Comparison of ENCODE assay signal across 20 cellular contexts in the genomic region with DNA sequence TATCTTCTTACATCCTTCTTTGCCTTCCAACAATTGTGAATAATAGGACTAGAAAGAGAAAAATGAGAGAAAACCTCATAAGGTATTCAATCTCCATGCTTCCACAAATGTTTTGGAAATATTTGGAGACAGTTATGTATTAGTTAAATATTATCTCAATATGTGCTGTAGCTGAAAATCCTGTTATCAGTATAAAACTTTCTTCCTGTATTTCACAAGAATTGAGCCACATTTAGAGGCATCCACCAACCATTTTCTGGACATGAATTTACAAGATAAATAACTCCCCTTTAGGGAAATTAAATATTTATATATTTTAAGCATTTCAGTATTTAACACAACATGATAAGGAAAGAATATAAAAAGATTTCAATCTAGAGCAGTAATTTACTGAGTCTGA.
"Had no signal": no experiment of that assay in that cellular context is flagged by ENCODE, and none has a peak within 500 bp of the region (broad histone marks: within the 10 kb centered on the region; RNA-seq: fewer than 3 reads in every experiment).

No MANE protein-coding gene starts in this region.

- FAIRE-seq: keratinocyte, pancreas had no signal

- H3K4me3 ChIP-seq: coronary artery, gastroesophageal sphincter, lung, pancreas, smooth muscle cell had no signal

- H3K4me2 ChIP-seq: smooth muscle cell had no signal

- H3K9me3 ChIP-seq: pancreas had no signal

- DNase-seq: effector CD4-positive, alpha-beta T cell; endodermal cell; glutamatergic neuron; left ventricle myocardium superior; mesenchymal stem cell; naive B cell; occipital lobe; pancreas; right cardiac atrium; stimulated activated CD4-positive, alpha-beta T cell treated with anti-CD3 and anti-CD28 coated beads, Interleukin-2, amount 100 ng/mL, for 48 hours; stimulated activated naive CD4-positive, alpha-beta T cell treated with Interleukin-2 at 50 U/mL for 16 hours; trophoblast cell had no signal

- H3K27me3 ChIP-seq: gastroesophageal sphincter, pancreas had no signal

- H3K4me1 ChIP-seq: gastroesophageal sphincter had no signal

- H3K27ac Mint-ChIP-seq: endodermal cell, naive B cell, nephron, progenitor cell of endocrine pancreas had no signal

- H3K27ac ChIP-seq: coronary artery, gastroesophageal sphincter, pancreas had no signal

- ATAC-seq: esophagus mucosa, gastroesophageal sphincter, left ventricle myocardium superior, right cardiac atrium had no signal

- H3K36me3 ChIP-seq: gastroesophageal sphincter, pancreas had no signal

- H3K4me1 Mint-ChIP-seq: endodermal cell, naive B cell, nephron had no signal

- H3K4me3 Mint-ChIP-seq: endodermal cell, naive B cell, nephron had no signal

- H3K27me3 Mint-ChIP-seq: naive B cell, progenitor cell of endocrine pancreas had no signal
